In the genomic region with DNA sequence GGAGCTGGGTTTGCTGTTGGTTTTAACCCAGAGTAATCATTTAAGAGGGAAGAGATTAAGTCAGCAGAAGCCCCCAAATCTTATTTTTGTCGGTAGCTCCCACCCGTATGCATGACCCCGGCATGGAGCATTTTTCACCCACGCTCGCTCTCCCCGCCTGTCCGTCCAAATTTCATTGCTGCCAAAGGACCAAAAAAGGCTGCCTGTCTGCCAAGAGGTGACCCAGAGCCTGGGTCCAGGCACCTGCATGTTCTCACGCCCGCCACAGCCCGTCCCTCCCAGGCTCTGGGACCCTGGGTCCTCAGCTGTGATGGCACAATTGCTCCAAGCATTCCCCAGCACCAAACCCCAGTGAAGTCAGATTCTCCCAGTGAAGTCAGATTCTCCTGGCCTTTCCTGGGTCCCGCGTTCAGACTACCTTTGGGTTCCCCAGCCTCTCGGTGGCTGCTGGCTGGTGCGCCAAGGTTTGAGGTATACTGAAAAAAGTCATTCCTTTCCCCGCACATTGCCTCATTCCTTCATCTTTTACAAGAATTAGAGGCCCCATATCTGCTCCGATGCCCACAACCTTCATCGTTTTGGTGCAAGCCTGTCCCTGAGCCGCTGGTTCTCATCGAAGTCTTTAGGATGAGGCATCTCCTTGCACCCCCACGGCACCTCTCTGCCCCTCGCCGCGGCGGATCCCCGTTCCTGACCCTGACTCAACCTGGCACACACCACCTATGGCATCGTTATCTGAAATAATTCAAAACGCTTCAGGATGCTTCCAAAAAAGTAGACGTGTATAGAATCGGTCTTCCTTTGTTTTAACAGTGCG, we compare ENCODE assay signal across 1 cellular context.
TF ChIP-seq lines count a peak whose summit lies in the region.

No MANE protein-coding gene starts in this region.

TF ChIP-seq in GM23338, 12 proteins besides CTCF, POLR2A, EP300 and RAD21:
- TF ChIP-seq, protein P1, sequence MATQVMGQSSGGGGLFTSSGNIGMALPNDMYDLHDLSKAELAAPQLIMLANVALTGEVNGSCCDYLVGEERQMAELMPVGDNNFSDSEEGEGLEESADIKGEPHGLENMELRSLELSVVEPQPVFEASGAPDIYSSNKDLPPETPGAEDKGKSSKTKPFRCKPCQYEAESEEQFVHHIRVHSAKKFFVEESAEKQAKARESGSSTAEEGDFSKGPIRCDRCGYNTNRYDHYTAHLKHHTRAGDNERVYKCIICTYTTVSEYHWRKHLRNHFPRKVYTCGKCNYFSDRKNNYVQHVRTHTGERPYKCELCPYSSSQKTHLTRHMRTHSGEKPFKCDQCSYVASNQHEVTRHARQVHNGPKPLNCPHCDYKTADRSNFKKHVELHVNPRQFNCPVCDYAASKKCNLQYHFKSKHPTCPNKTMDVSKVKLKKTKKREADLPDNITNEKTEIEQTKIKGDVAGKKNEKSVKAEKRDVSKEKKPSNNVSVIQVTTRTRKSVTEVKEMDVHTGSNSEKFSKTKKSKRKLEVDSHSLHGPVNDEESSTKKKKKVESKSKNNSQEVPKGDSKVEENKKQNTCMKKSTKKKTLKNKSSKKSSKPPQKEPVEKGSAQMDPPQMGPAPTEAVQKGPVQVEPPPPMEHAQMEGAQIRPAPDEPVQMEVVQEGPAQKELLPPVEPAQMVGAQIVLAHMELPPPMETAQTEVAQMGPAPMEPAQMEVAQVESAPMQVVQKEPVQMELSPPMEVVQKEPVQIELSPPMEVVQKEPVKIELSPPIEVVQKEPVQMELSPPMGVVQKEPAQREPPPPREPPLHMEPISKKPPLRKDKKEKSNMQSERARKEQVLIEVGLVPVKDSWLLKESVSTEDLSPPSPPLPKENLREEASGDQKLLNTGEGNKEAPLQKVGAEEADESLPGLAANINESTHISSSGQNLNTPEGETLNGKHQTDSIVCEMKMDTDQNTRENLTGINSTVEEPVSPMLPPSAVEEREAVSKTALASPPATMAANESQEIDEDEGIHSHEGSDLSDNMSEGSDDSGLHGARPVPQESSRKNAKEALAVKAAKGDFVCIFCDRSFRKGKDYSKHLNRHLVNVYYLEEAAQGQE (IDR thresholded peaks at IDR 0.05; ENCODE audit: unreplicated experiment): no peak
- TF ChIP-seq POLR2AphosphoS5 (IDR thresholded peaks at IDR 0.05; ENCODE audit: low read depth) (no peak), ZNF331 (CRISPR knock-in tag; IDR thresholded peaks at IDR 0.05; ENCODE audit: low read depth) (no peak), EZH2 (IDR thresholded peaks at IDR 0.05; ENCODE audit: low read depth, unreplicated experiment) (no peak), ZNF114 (CRISPR knock-in tag; IDR thresholded peaks at IDR 0.05) (no peak), EZH2phosphoT487 (IDR thresholded peaks at IDR 0.05; ENCODE audit: unreplicated experiment) (no peak), CREB1 (CRISPR knock-in tag; IDR thresholded peaks at IDR 0.05; ENCODE audit: low read depth) (no peak), STAT1 (IDR thresholded peaks at IDR 0.05; ENCODE audit: unreplicated experiment) (no peak), NANOG (IDR thresholded peaks at IDR 0.05; ENCODE audit: borderline replicate concordance) (no peak)
- TF ChIP-seq, protein P2, sequence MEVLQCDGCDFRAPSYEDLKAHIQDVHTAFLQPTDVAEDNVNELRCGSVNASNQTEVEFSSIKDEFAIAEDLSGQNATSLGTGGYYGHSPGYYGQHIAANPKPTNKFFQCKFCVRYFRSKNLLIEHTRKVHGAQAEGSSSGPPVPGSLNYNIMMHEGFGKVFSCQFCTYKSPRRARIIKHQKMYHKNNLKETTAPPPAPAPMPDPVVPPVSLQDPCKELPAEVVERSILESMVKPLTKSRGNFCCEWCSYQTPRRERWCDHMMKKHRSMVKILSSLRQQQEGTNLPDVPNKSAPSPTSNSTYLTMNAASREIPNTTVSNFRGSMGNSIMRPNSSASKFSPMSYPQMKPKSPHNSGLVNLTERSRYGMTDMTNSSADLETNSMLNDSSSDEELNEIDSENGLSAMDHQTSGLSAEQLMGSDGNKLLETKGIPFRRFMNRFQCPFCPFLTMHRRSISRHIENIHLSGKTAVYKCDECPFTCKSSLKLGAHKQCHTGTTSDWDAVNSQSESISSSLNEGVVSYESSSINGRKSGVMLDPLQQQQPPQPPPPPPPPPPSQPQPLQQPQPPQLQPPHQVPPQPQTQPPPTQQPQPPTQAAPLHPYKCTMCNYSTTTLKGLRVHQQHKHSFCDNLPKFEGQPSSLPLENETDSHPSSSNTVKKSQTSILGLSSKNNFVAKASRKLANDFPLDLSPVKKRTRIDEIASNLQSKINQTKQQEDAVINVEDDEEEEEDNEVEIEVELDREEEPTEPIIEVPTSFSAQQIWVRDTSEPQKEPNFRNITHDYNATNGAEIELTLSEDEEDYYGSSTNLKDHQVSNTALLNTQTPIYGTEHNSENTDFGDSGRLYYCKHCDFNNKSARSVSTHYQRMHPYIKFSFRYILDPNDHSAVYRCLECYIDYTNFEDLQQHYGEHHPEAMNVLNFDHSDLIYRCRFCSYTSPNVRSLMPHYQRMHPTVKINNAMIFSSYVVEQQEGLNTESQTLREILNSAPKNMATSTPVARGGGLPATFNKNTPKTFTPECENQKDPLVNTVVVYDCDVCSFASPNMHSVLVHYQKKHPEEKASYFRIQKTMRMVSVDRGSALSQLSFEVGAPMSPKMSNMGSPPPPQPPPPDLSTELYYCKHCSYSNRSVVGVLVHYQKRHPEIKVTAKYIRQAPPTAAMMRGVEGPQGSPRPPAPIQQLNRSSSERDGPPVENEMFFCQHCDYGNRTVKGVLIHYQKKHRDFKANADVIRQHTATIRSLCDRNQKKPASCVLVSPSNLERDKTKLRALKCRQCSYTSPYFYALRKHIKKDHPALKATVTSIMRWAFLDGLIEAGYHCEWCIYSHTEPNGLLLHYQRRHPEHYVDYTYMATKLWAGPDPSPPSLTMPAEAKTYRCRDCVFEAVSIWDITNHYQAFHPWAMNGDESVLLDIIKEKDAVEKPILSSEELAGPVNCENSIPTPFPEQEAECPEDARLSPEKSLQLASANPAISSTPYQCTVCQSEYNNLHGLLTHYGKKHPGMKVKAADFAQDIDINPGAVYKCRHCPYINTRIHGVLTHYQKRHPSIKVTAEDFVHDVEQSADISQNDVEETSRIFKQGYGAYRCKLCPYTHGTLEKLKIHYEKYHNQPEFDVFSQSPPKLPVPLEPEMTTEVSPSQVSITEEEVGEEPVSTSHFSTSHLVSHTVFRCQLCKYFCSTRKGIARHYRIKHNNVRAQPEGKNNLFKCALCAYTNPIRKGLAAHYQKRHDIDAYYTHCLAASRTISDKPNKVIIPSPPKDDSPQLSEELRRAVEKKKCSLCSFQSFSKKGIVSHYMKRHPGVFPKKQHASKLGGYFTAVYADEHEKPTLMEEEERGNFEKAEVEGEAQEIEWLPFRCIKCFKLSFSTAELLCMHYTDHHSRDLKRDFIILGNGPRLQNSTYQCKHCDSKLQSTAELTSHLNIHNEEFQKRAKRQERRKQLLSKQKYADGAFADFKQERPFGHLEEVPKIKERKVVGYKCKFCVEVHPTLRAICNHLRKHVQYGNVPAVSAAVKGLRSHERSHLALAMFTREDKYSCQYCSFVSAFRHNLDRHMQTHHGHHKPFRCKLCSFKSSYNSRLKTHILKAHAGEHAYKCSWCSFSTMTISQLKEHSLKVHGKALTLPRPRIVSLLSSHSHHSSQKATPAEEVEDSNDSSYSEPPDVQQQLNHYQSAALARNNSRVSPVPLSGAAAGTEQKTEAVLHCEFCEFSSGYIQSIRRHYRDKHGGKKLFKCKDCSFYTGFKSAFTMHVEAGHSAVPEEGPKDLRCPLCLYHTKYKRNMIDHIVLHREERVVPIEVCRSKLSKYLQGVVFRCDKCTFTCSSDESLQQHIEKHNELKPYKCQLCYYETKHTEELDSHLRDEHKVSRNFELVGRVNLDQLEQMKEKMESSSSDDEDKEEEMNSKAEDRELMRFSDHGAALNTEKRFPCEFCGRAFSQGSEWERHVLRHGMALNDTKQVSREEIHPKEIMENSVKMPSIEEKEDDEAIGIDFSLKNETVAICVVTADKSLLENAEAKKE (CRISPR knock-in tag; IDR thresholded peaks at IDR 0.05): no peak
TF ChIP-seq in GM23338: peak in this region for 0.
